In genomic region chr16:27365142-27366089, GRCh38 we compare ENCODE assay signal across 9 cellular contexts. TPM values are rescaled to one million over a fixed set of nuclear protein-coding genes. Genes with fewer than 3 reads are reported as not detected.
DNase-seq lines count a peak whose midpoint lies in the region; ATAC-seq and TF ChIP-seq lines count a peak whose summit lies in the region.
"Had no signal": no experiment of that assay in that cellular context is flagged by ENCODE, and none has a peak within 500 bp of the region (broad histone marks: within the 10 kb centered on the region; RNA-seq: fewer than 3 reads in every experiment).

No MANE protein-coding gene starts in this region.

- H4K20me1 ChIP-seq in OCI-LY1 (ENCODE audit: insufficient read depth, low read length), result no peaks in the 10 kb centered on the region

- peaks cover 5% of the 10 kb centered on the region for H3K9me3 ChIP-seq in OCI-LY1 (ENCODE audit: low read length)
- H3K9me3 ChIP-seq in effector memory CD4-positive, alpha-beta T cell (ENCODE audit: control insufficient read depth, low read length), result no peaks in the 10 kb centered on the region

- H3K27ac Mint-ChIP-seq in naive thymus-derived CD8-positive, alpha-beta T cell, result peak overlapping the region in 9 of 10 donors; percentile 70 to 100 (median 94)

- no peak overlapping the region for H3K4me3 ChIP-seq in OCI-LY1 (ENCODE audit: low read depth, low read length, poor library complexity, severe bottlenecking)
- H3K4me3 ChIP-seq in effector memory CD4-positive, alpha-beta T cell (ENCODE audit: insufficient read depth, low read depth, low read length, poor library complexity, severe bottlenecking), result no peak overlapping the region

- H2AFZ ChIP-seq in OCI-LY1 (ENCODE audit: low read length), result no peak overlapping the region

- peaks cover 0 to 3% (median 0%) of the 10 kb centered on the region in 9 donors for H3K9me3 Mint-ChIP-seq in naive thymus-derived CD8-positive, alpha-beta T cell

- no peaks in the 10 kb centered on the region for H3F3A ChIP-seq in OCI-LY1 (ENCODE audit: insufficient read depth, low read length)

- peaks cover 0 to 38% (median 19%) of the 10 kb centered on the region in 3 donors for H3K36me3 Mint-ChIP-seq in naive thymus-derived CD8-positive, alpha-beta T cell

- peak overlapping the region; percentile 23 for H3K27ac ChIP-seq in OCI-LY1 (ENCODE audit: low read depth, low read length, poor library complexity, severe bottlenecking)
- peak overlapping the region; percentile 29 for H3K27ac ChIP-seq in effector memory CD4-positive, alpha-beta T cell (ENCODE audit: insufficient read depth, low read length, poor library complexity, severe bottlenecking)

- H3K36me3 ChIP-seq in OCI-LY1 (ENCODE audit: insufficient read depth, low read length), result peaks cover 32% of the 10 kb centered on the region
- H3K36me3 ChIP-seq in effector memory CD4-positive, alpha-beta T cell (ENCODE audit: control insufficient read depth, insufficient read depth, low read length), result peaks cover 40% of the 10 kb centered on the region

- peaks cover 16% of the 10 kb centered on the region for H3K4me1 ChIP-seq in OCI-LY1 (ENCODE audit: insufficient read depth, low read length, severe bottlenecking)
- H3K4me1 ChIP-seq in effector memory CD4-positive, alpha-beta T cell (ENCODE audit: control insufficient read depth, insufficient read depth, low read length, poor library complexity, severe bottlenecking), result peaks cover 24% of the 10 kb centered on the region

- H3K4me2 ChIP-seq in OCI-LY1 (ENCODE audit: low read length), result no peak overlapping the region

- H3K9me2 ChIP-seq in OCI-LY1 (ENCODE audit: low read depth, low read length), result no peaks in the 10 kb centered on the region

- peaks cover 7% of the 10 kb centered on the region; the same call in 1 of the 2 replicates for H3K27me3 ChIP-seq in OCI-LY1 (ENCODE audit: insufficient read depth, low read length)
- H3K27me3 ChIP-seq in effector memory CD4-positive, alpha-beta T cell (replicated peaks; ENCODE audit: control insufficient read depth, insufficient read depth, low read length, poor library complexity, severe bottlenecking), result no peaks in the 10 kb centered on the region

- H3K4me3 Mint-ChIP-seq in naive thymus-derived CD8-positive, alpha-beta T cell, result peak overlapping the region in 2 of 10 donors; percentile 0 to 7

- TF ChIP-seq CTCF in OCI-LY1 (IDR thresholded peaks at IDR 0.05; ENCODE audit: low read length), result no peak

- H3K9ac ChIP-seq in OCI-LY1 (ENCODE audit: low read length), result no peak overlapping the region

- ATAC-seq in naive thymus-derived CD8-positive, alpha-beta T cell, result no peak
- no peak for ATAC-seq in GM21529 (IDR thresholded peaks at IDR 0.05; ENCODE audit: unreplicated experiment)
- no peak for ATAC-seq in GM21526 (IDR thresholded peaks at IDR 0.05; ENCODE audit: low FRiP score, unreplicated experiment)

- DNase-seq in EH (ENCODE audit: low read depth) (peak; percentile 69), GOT3 (lab: John Stamatoyannopoulos, UW) (no peak), NOMO-1 (lab: John Stamatoyannopoulos, UW; ENCODE audit: unreplicated experiment in 2 of 2) (no peak)
- no peak for DNase-seq in effector memory CD4-positive, alpha-beta T cell
- no peak for DNase-seq in naive thymus-derived CD8-positive, alpha-beta T cell
- DNase-seq: MM.1S had no signal

- no peaks in the 10 kb centered on the region for H3K79me2 ChIP-seq in OCI-LY1 (ENCODE audit: insufficient read depth, low read length)

- H3K4me1 Mint-ChIP-seq in naive thymus-derived CD8-positive, alpha-beta T cell, result peaks cover 20 to 69% (median 55%) of the 10 kb centered on the region in 4 donors

- POLR2A ChIA-PET in naive thymus-derived CD8-positive, alpha-beta T cell (lab: Charles Lee), result interaction anchor here (0.7 to 4.3 kb wide), 10 partner anchors 9 to 534 kb away, joined by 3 to 156 read pairs (median 12); partner anchors contain the start of gene IL21R

- no peaks in the 10 kb centered on the region for H3K27me3 Mint-ChIP-seq in naive thymus-derived CD8-positive, alpha-beta T cell

RNA-seq across cellular contexts. Expression of gene IL21R, which starts 36.6 kb away (rescaled TPM):
- 10 to 100 TPM; 29.3 to 29.4 TPM for total RNA-seq in naive thymus-derived CD8-positive, alpha-beta T cell
- polyA plus RNA-seq in naive thymus-derived CD8-positive, alpha-beta T cell, result 10 to 100 TPM; 26.5 to 47.1 (median 33.9) TPM

RNA-seq across cellular contexts. Expression of gene IL4R, which starts 51.6 kb away (rescaled TPM):
- total RNA-seq in naive thymus-derived CD8-positive, alpha-beta T cell, result 100 to 1,000 TPM; 117 to 120 TPM
- 10 to 100 TPM; 18.8 to 49.4 (median 34.7) TPM for polyA plus RNA-seq in naive thymus-derived CD8-positive, alpha-beta T cell
